ENCODE assay signal across 8 cellular contexts in the genomic region with DNA sequence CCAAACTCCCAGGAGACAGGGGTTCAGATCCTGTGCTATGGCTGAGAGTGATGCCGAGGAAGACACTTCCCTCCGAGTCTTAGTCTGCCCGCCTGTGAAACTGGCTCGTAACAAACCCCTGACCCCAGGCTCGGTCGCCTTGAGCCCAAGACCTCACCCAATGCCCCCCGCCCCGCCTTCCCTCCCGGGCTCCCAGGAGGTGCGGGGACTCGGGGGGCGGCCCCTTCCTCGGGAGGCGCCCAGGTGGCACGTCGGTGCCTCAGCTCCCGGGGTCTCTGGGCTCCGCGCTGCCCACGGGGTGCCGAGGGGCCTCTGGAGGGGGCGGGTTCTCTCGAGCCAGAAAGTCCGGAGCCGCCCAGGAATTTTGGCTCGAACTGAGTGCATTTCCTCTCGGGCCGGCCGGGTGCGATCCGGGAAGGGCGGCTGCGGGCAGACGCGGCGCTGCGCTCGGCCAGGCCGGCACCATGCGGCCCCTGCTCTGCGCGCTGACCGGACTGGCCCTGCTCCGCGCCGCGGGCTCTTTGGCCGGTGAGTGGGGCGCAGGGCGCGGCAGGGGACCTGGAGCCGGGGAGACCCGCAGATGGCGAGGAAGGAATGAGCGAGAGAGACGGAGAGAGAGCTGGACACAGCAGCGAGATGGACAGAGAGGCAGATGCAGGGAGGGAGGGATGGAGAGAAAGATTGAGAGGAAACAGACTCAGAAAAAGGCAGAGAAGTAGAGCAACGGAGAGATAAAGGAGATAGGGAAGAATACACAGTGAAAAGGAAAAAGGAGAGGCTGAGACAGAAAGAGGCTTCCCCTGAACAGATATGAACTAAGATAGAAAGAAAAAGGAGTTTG. TPM values are rescaled to one million over a fixed set of nuclear protein-coding genes. Genes with fewer than 3 reads are reported as not detected.
DNase-seq lines count a peak whose midpoint lies in the region; ATAC-seq and TF ChIP-seq lines count a peak whose summit lies in the region.

A gene with protein sequence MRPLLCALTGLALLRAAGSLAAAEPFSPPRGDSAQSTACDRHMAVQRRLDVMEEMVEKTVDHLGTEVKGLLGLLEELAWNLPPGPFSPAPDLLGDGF (plus strand): TSS at position 432 of the 841 bp plus-strand sequence. CDS start 33 bp downstream, at position 465.

- peak; percentile 68 to 78 for ATAC-seq in right cardiac atrium

- peaks cover 0 to 15% of the 10 kb centered on the region in 2 donors for H3K4me1 ChIP-seq in ascending aorta
- peaks cover 4% of the 10 kb centered on the region for H3K4me1 ChIP-seq in right cardiac atrium (ENCODE audit: control insufficient read depth, insufficient read depth, low read length)

- H3K9me3 ChIP-seq in ascending aorta (no peaks in the 10 kb centered on the region), right cardiac atrium (ENCODE audit: control insufficient read depth, low read length) (no peaks in the 10 kb centered on the region)

- H3K27me3 ChIP-seq in ascending aorta: no peaks in the 10 kb centered on the region
- no peaks in the 10 kb centered on the region for H3K27me3 ChIP-seq in right cardiac atrium (ENCODE audit: control insufficient read depth, insufficient read depth)

- H3K4me3 Mint-ChIP-seq in progenitor cell of endocrine pancreas (ENCODE audit: low read depth): peak within 1 kb of the TSS; percentile 70

- H3K4me3 ChIP-seq in ascending aorta: peak within 1 kb of the TSS; percentile 61 to 73
- peak within 1 kb of the TSS; percentile 52 for H3K4me3 ChIP-seq in right cardiac atrium (ENCODE audit: low read length)

- 1% methylated on average over 58 of the region's 58 CpGs for WGBS in right cardiac atrium

- H3K4me1 Mint-ChIP-seq in progenitor cell of endocrine pancreas (ENCODE audit: low read depth): peaks cover 3% of the 10 kb centered on the region

- DNase-seq in EH (ENCODE audit: low read depth) (peak; percentile 57), ascending aorta (ENCODE audit: low spot score in 2 of 2) (peak in 1 of 2 donors; percentile 77), right cardiac atrium (peak; percentile 82 to 90 (median 89)), progenitor cell of endocrine pancreas (ENCODE audit: low spot score, unreplicated experiment) (peak; percentile 31), NCI-H1048 (lab: John Stamatoyannopoulos, UW) (no peak), SW 1271 (lab: John Stamatoyannopoulos, UW) (no peak), pons (ENCODE audit: low spot score) (no peak)
- DNase-seq in stimulated activated naive CD4-positive, alpha-beta T cell (lab: John Stamatoyannopoulos, UW): no peak

- no peaks in the 10 kb centered on the region for H3K36me3 ChIP-seq in ascending aorta

- H3K36me3 Mint-ChIP-seq in progenitor cell of endocrine pancreas (ENCODE audit: insufficient read depth): no peaks in the 10 kb centered on the region

- H3K27ac ChIP-seq in ascending aorta: peak within 1 kb of the TSS; percentile 74 to 85
- peak within 1 kb of the TSS; percentile 99 for H3K27ac ChIP-seq in right cardiac atrium (ENCODE audit: low read length)

- intact Hi-C loops in ascending aorta (cut with DNase I): loop anchor here (2.0 kb wide), 1 partner anchor 54 kb away; a partner anchor contains a TSS
- intact Hi-C loops in right cardiac atrium (cut with DNase I): loop anchor here in 3 of 4 donors (5.0 to 10.0 kb wide), 2 partner anchors 55 to 58 kb away; a partner anchor contains a TSS

- TF ChIP-seq CTCF in ascending aorta (IDR thresholded peaks at IDR 0.05): no peak
- TF ChIP-seq CTCF in progenitor cell of endocrine pancreas (IDR thresholded peaks at IDR 0.05; ENCODE audit: unreplicated experiment): no peak

- peaks cover 29% of the 10 kb centered on the region for H3K27me3 Mint-ChIP-seq in progenitor cell of endocrine pancreas

- H3K27ac Mint-ChIP-seq in progenitor cell of endocrine pancreas: no peak within 1 kb of the TSS

- no peaks in the 10 kb centered on the region for H3K9me3 Mint-ChIP-seq in progenitor cell of endocrine pancreas (ENCODE audit: low read depth)

RNA-seq across cellular contexts. Expression of the gene that starts here (rescaled TPM):
- total RNA-seq in ascending aorta (221 TPM), right cardiac atrium (10 to 100 TPM; 47.5 to 92.2 (median 61.2) TPM), progenitor cell of endocrine pancreas (0.79 and 1.6 TPM in 2 replicates)
- 78.6 TPM for polyA plus RNA-seq in right cardiac atrium

Comparison
In these comparisons a context has a peak if more than half of its experiments do, and no peak if none do; other contexts are left out.
1. RNA of the gene that starts here (total RNA-seq): 221 TPM in ascending aorta (single experiment) and 47.5 to 92.2 TPM in right cardiac atrium; 0.79 to 1.6 TPM in progenitor cell of endocrine pancreas; every median in the first group is over 10 times any median in the second.
2. DNase-seq: peak in EH (single experiment), right cardiac atrium (3 of 3) and progenitor cell of endocrine pancreas (single experiment); none in NCI-H1048 (single experiment), SW 1271 (0 of 2), pons (single experiment) and stimulated activated naive CD4-positive, alpha-beta T cell (0 of 6).